Comparison of ENCODE assay signal across 2 cellular contexts in genomic region chr13:29483211-29483610, GRCh38.
TF ChIP-seq lines count a peak whose summit lies in the region.

No MANE protein-coding gene starts in this region.

TF ChIP-seq in SK-N-SH, 30 proteins besides CTCF, POLR2A, EP300 and RAD21 (continued from another document):
- TF ChIP-seq SIN3A (IDR thresholded peaks at IDR 0.05; ENCODE audit: borderline replicate concordance, low read depth, low read length) (no peak), CHD2 (IDR thresholded peaks at IDR 0.05; ENCODE audit: low read length, partially characterized antibody) (peak; percentile 9), SMC3 (IDR thresholded peaks at IDR 0.05; ENCODE audit: low read depth, low read length) (no peak)

TF ChIP-seq in SK-N-SH treated with all-trans-retinoic acid at 6 μM for 48 hours, 23 proteins besides CTCF, POLR2A, EP300 and RAD21 (continued from another document):
- TF ChIP-seq ISL1 (CRISPR knock-in tag; IDR thresholded peaks at IDR 0.05) (no peak), PPARA (CRISPR knock-in tag; IDR thresholded peaks at IDR 0.05; ENCODE audit: borderline replicate concordance) (no peak)
- TF ChIP-seq, protein P1, sequence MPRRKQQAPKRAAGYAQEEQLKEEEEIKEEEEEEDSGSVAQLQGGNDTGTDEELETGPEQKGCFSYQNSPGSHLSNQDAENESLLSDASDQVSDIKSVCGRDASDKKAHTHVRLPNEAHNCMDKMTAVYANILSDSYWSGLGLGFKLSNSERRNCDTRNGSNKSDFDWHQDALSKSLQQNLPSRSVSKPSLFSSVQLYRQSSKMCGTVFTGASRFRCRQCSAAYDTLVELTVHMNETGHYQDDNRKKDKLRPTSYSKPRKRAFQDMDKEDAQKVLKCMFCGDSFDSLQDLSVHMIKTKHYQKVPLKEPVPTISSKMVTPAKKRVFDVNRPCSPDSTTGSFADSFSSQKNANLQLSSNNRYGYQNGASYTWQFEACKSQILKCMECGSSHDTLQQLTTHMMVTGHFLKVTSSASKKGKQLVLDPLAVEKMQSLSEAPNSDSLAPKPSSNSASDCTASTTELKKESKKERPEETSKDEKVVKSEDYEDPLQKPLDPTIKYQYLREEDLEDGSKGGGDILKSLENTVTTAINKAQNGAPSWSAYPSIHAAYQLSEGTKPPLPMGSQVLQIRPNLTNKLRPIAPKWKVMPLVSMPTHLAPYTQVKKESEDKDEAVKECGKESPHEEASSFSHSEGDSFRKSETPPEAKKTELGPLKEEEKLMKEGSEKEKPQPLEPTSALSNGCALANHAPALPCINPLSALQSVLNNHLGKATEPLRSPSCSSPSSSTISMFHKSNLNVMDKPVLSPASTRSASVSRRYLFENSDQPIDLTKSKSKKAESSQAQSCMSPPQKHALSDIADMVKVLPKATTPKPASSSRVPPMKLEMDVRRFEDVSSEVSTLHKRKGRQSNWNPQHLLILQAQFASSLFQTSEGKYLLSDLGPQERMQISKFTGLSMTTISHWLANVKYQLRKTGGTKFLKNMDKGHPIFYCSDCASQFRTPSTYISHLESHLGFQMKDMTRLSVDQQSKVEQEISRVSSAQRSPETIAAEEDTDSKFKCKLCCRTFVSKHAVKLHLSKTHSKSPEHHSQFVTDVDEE (CRISPR knock-in tag; IDR thresholded peaks at IDR 0.05) = no peak
TF ChIP-seq in SK-N-SH treated with all-trans-retinoic acid at 6 μM for 48 hours: peak in this region for 0.
